ENCODE assay signal across 25 cellular contexts in genomic region chr22:50162391-50162956, GRCh38.
"Had no signal": no experiment of that assay in that cellular context is flagged by ENCODE, and none has a peak within 500 bp of the region (broad histone marks: within the 10 kb centered on the region; RNA-seq: fewer than 3 reads in every experiment).

No MANE protein-coding gene starts in this region.

- H3K27ac Mint-ChIP-seq: activated CD4-positive, alpha-beta T cell treated with anti-CD3 and anti-CD28 coated beads, Interleukin-2, amount 10 ng/mL, durations not matched to agents 7 days and 5 days; activated CD8-positive, alpha-beta T cell treated with anti-CD3 and anti-CD28 coated beads for 36 hours; activated naive CD4-positive, alpha-beta T cell treated with anti-CD3 and anti-CD28 coated beads for 36 hours; activated naive CD8-positive, alpha-beta T cell treated with anti-CD3 and anti-CD28 coated beads for 36 hours; brain; T-helper 1 cell treated with Interleukin-12 subunit alpha and Interleukin-12 subunit beta and Interleukin-4 antibody, amounts not matched to agents 30 μg/mL and 1 μg/mL, for 36 hours had no signal

- H3K4me3 ChIP-seq: adrenal gland, ascending aorta, coronary artery, dorsolateral prefrontal cortex, gastrocnemius medialis, left lung, lung, suprapubic skin, tibial artery had no signal

- ATAC-seq: activated CD8-positive, alpha-beta T cell treated with anti-CD3 and anti-CD28 coated beads for 36 hours; gastrocnemius medialis; left lung had no signal

- H3K36me3 Mint-ChIP-seq: activated naive CD8-positive, alpha-beta T cell treated with anti-CD3 and anti-CD28 coated beads for 36 hours; brain had no signal

- H3K4me3 Mint-ChIP-seq: activated CD4-positive, alpha-beta T cell treated with anti-CD3 and anti-CD28 coated beads, Interleukin-2, amount 10 ng/mL, durations not matched to agents 7 days and 5 days; activated CD8-positive, alpha-beta T cell treated with anti-CD3 and anti-CD28 coated beads for 36 hours; activated naive CD4-positive, alpha-beta T cell treated with anti-CD3 and anti-CD28 coated beads for 36 hours; activated naive CD8-positive, alpha-beta T cell treated with anti-CD3 and anti-CD28 coated beads for 36 hours; brain; T-helper 1 cell treated with Interleukin-12 subunit alpha and Interleukin-12 subunit beta and Interleukin-4 antibody, amounts not matched to agents 30 μg/mL and 1 μg/mL, for 36 hours had no signal

- H3K4me1 Mint-ChIP-seq: activated CD4-positive, alpha-beta T cell treated with anti-CD3 and anti-CD28 coated beads, Interleukin-2, amount 10 ng/mL, durations not matched to agents 7 days and 5 days; activated naive CD8-positive, alpha-beta T cell treated with anti-CD3 and anti-CD28 coated beads for 36 hours had no signal

- H3K27ac ChIP-seq: adrenal gland, ascending aorta, coronary artery, dorsolateral prefrontal cortex, gastrocnemius medialis, left lung, suprapubic skin, tibial artery had no signal

- H3K9me3 Mint-ChIP-seq: activated CD4-positive, alpha-beta T cell treated with anti-CD3 and anti-CD28 coated beads, Interleukin-2, amount 10 ng/mL, durations not matched to agents 7 days and 5 days; activated CD8-positive, alpha-beta T cell treated with anti-CD3 and anti-CD28 coated beads for 36 hours; activated naive CD4-positive, alpha-beta T cell treated with anti-CD3 and anti-CD28 coated beads for 36 hours; activated naive CD8-positive, alpha-beta T cell treated with anti-CD3 and anti-CD28 coated beads for 36 hours; T-helper 1 cell treated with Interleukin-12 subunit alpha and Interleukin-12 subunit beta and Interleukin-4 antibody, amounts not matched to agents 30 μg/mL and 1 μg/mL, for 36 hours had no signal

- DNase-seq: activated CD4-positive, alpha-beta T cell treated with anti-CD3 and anti-CD28 coated beads, Interleukin-2, amount 10 ng/mL, durations not matched to agents 7 days and 5 days; activated CD4-positive, CD25-positive, alpha-beta regulatory T cell treated with anti-CD3 and anti-CD28 coated beads, Interleukin-2, amount 50 U/mL, for 72 hours; activated CD8-positive, alpha-beta T cell treated with anti-CD3 and anti-CD28 coated beads for 36 hours; activated naive CD4-positive, alpha-beta T cell treated with anti-CD3 and anti-CD28 coated beads for 36 hours; activated naive CD8-positive, alpha-beta T cell treated with anti-CD3 and anti-CD28 coated beads for 36 hours; activated T-cell treated with anti-CD3 and anti-CD28 coated beads for 4 hours; adrenal gland; dorsolateral prefrontal cortex; effector memory CD4-positive, alpha-beta T cell; gastrocnemius medialis; glutamatergic neuron; occipital lobe; stimulated activated CD4-positive, alpha-beta T cell treated with anti-CD3 and anti-CD28 coated beads, Interleukin-15, amount 100 ng/mL, for 24 hours; stimulated activated CD4-positive, alpha-beta T cell treated with anti-CD3 and anti-CD28 coated beads, Interleukin-2, amount 100 ng/mL, for 24 hours; stimulated activated naive CD4-positive, alpha-beta T cell; SW 1271; T1000; tibial artery had no signal

- H3K9me3 ChIP-seq: adrenal gland, ascending aorta, gastrocnemius medialis, left lung, suprapubic skin, tibial artery had no signal

- H3K36me3 ChIP-seq: adrenal gland, ascending aorta, gastrocnemius medialis, left lung, suprapubic skin, tibial artery had no signal

- H3K4me1 ChIP-seq: adrenal gland, ascending aorta, gastrocnemius medialis, left lung, tibial artery had no signal

- H3K27me3 ChIP-seq: ascending aorta, dorsolateral prefrontal cortex had no signal
